8 cellular contexts compared by ENCODE assay signal in genomic region chr14:67526676-67527459, GRCh38. TPM values are rescaled to one million over a fixed set of nuclear protein-coding genes. Genes with fewer than 3 reads are reported as not detected.
DNase-seq lines count a peak whose midpoint lies in the region; ATAC-seq and TF ChIP-seq lines count a peak whose summit lies in the region.

No MANE protein-coding gene starts in this region.

- H3K4me3 ChIP-seq in HEK293 (ENCODE audit: low read depth, low read length), result no peak overlapping the region
- H3K4me3 ChIP-seq in effector memory CD4-positive, alpha-beta T cell (ENCODE audit: insufficient read depth, low read depth, low read length, poor library complexity, severe bottlenecking), result no peak overlapping the region

- H3K4me1 ChIP-seq in HEK293 (ENCODE audit: control insufficient read depth, insufficient read depth, low read length), result peaks cover 6% of the 10 kb centered on the region
- no peaks in the 10 kb centered on the region for H3K4me1 ChIP-seq in effector memory CD4-positive, alpha-beta T cell (ENCODE audit: control insufficient read depth, insufficient read depth, low read length, poor library complexity, severe bottlenecking)

- TF ChIP-seq CTCF in HEK293 (tag by site-specific recombination; IDR thresholded peaks at IDR 0.05) (peak; percentile 70), osteocyte (IDR thresholded peaks at IDR 0.05) (peak; percentile 80)

- CTCF ChIA-PET in HEK293 (lab: Yijun Ruan, JAX), result interaction anchor here (0.6 to 6.5 kb wide), 55 partner anchors 10 to 184 kb away, joined by 3 to 143 read pairs (median 4); partner anchors contain the start of genes ARG2, PIGH and RDH12

- no peaks in the 10 kb centered on the region for H3K36me3 ChIP-seq in HEK293 (ENCODE audit: control insufficient read depth in 2 of 2, insufficient read depth in 1 of 2, low read length in 2 of 2)
- H3K36me3 ChIP-seq in effector memory CD4-positive, alpha-beta T cell (ENCODE audit: control insufficient read depth, insufficient read depth, low read length), result no peaks in the 10 kb centered on the region

- H3K9me3 ChIP-seq in HEK293 (ENCODE audit: control insufficient read depth, insufficient read depth, low read depth, low read length), result no peaks in the 10 kb centered on the region
- no peaks in the 10 kb centered on the region for H3K9me3 ChIP-seq in effector memory CD4-positive, alpha-beta T cell (ENCODE audit: control insufficient read depth, low read length)

- H3K9me3 Mint-ChIP-seq in activated T-helper 17 cell treated with anti-CD3 and anti-CD28 coated beads, Interleukin-2, amount 50 U/mL, for 72 hours, result no peaks in the 10 kb centered on the region
- no peaks in the 10 kb centered on the region for H3K9me3 Mint-ChIP-seq in osteocyte (ENCODE audit: unreplicated experiment)

- peak; percentile 29 for DNase-seq in DMS114 treated with DMSO at 0.1 percent for 48 hours (lab: John Stamatoyannopoulos, UW; ENCODE audit: unreplicated experiment)
- DNase-seq in NCI-H524 treated with DMSO at 0.1 percent for 48 hours (lab: John Stamatoyannopoulos, UW), result peak; percentile 45
- peak; percentile 18 for DNase-seq in glomerular endothelial cell (ENCODE audit: extremely low read depth, low read depth, low spot score)
- no peak for DNase-seq in osteocyte (ENCODE audit: extremely low spot score, unreplicated experiment)
- no peak for DNase-seq in effector memory CD4-positive, alpha-beta T cell

- peaks cover 9% of the 10 kb centered on the region for H3K27me3 ChIP-seq in effector memory CD4-positive, alpha-beta T cell (replicated peaks; ENCODE audit: control insufficient read depth, insufficient read depth, low read length, poor library complexity, severe bottlenecking)

- H3K4me3 Mint-ChIP-seq in activated T-helper 17 cell treated with anti-CD3 and anti-CD28 coated beads, Interleukin-2, amount 50 U/mL, for 72 hours, result no peak overlapping the region
- no peak overlapping the region for H3K4me3 Mint-ChIP-seq in osteocyte (ENCODE audit: unreplicated experiment)

- H3K27ac Mint-ChIP-seq in activated T-helper 17 cell treated with anti-CD3 and anti-CD28 coated beads, Interleukin-2, amount 50 U/mL, for 72 hours, result no peak overlapping the region
- no peak overlapping the region for H3K27ac Mint-ChIP-seq in osteocyte (ENCODE audit: unreplicated experiment)

- peak; percentile 83 for ATAC-seq in activated T-helper 17 cell treated with anti-CD3 and anti-CD28 coated beads, Interleukin-2, amount 50 U/mL, for 72 hours (replicated peaks)
- ATAC-seq in GM21619 (IDR thresholded peaks at IDR 0.05; ENCODE audit: unreplicated experiment), result no peak

- no peaks in the 10 kb centered on the region for H3K4me1 Mint-ChIP-seq in activated T-helper 17 cell treated with anti-CD3 and anti-CD28 coated beads, Interleukin-2, amount 50 U/mL, for 72 hours
- no peaks in the 10 kb centered on the region for H3K4me1 Mint-ChIP-seq in osteocyte (ENCODE audit: unreplicated experiment)

- no peaks in the 10 kb centered on the region for H3K36me3 Mint-ChIP-seq in activated T-helper 17 cell treated with anti-CD3 and anti-CD28 coated beads, Interleukin-2, amount 50 U/mL, for 72 hours (ENCODE audit: low read depth)
- H3K36me3 Mint-ChIP-seq in osteocyte (ENCODE audit: unreplicated experiment), result no peaks in the 10 kb centered on the region

- H3K27me3 Mint-ChIP-seq in activated T-helper 17 cell treated with anti-CD3 and anti-CD28 coated beads, Interleukin-2, amount 50 U/mL, for 72 hours, result peaks cover 24% of the 10 kb centered on the region
- H3K27me3 Mint-ChIP-seq in osteocyte (ENCODE audit: unreplicated experiment), result peaks cover 61% of the 10 kb centered on the region

- POLR2A ChIA-PET in HEK293 (lab: Yijun Ruan, JAX), result interaction anchor here (0.7 to 1.6 kb wide), 3 partner anchors 44 to 169 kb away, joined by 3 to 5 read pairs (median 3); partner anchors contain the start of gene RDH11

- no peak overlapping the region for H3K27ac ChIP-seq in HEK293 (ENCODE audit: extremely low read depth, low read depth, low read length)
- no peak overlapping the region for H3K27ac ChIP-seq in effector memory CD4-positive, alpha-beta T cell (ENCODE audit: insufficient read depth, low read length, poor library complexity, severe bottlenecking)

TF ChIP-seq in HEK293, 187 proteins besides CTCF, POLR2A, EP300 and RAD21:
- peak; percentile 81 for TF ChIP-seq ZNF654 (tag by site-specific recombination; IDR thresholded peaks at IDR 0.05; ENCODE audit: low read depth)
- TF ChIP-seq KLF16 (tag by site-specific recombination; IDR thresholded peaks at IDR 0.05), result no peak
- TF ChIP-seq KLF9 (tag by site-specific recombination; IDR thresholded peaks at IDR 0.05; ENCODE audit: low read depth), result no peak
- TF ChIP-seq, protein P1, sequence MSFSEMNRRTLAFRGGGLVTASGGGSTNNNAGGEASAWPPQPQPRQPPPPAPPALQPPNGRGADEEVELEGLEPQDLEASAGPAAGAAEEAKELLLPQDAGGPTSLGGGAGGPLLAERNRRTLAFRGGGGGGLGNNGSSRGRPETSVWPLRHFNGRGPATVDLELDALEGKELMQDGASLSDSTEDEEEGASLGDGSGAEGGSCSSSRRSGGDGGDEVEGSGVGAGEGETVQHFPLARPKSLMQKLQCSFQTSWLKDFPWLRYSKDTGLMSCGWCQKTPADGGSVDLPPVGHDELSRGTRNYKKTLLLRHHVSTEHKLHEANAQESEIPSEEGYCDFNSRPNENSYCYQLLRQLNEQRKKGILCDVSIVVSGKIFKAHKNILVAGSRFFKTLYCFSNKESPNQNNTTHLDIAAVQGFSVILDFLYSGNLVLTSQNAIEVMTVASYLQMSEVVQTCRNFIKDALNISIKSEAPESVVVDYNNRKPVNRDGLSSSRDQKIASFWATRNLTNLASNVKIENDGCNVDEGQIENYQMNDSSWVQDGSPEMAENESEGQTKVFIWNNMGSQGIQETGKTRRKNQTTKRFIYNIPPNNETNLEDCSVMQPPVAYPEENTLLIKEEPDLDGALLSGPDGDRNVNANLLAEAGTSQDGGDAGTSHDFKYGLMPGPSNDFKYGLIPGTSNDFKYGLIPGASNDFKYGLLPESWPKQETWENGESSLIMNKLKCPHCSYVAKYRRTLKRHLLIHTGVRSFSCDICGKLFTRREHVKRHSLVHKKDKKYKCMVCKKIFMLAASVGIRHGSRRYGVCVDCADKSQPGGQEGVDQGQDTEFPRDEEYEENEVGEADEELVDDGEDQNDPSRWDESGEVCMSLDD (tag by site-specific recombination; IDR thresholded peaks at IDR 0.05), result no peak
- TF ChIP-seq ZSCAN16 (tag by site-specific recombination; IDR thresholded peaks at IDR 0.05), result no peak
- TF ChIP-seq, protein P2, sequence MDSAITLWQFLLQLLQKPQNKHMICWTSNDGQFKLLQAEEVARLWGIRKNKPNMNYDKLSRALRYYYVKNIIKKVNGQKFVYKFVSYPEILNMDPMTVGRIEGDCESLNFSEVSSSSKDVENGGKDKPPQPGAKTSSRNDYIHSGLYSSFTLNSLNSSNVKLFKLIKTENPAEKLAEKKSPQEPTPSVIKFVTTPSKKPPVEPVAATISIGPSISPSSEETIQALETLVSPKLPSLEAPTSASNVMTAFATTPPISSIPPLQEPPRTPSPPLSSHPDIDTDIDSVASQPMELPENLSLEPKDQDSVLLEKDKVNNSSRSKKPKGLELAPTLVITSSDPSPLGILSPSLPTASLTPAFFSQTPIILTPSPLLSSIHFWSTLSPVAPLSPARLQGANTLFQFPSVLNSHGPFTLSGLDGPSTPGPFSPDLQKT (IDR thresholded peaks at IDR 0.05; ENCODE audit: borderline replicate concordance, low read depth, low read length), result no peak
- TF ChIP-seq ZNF600 (tag by site-specific recombination; IDR thresholded peaks at IDR 0.05), result 0 out of 2 replicates have a peak, but pooled peaks have one; percentile 31
- no peak for TF ChIP-seq ZNF560 (tag by site-specific recombination; IDR thresholded peaks at IDR 0.05; ENCODE audit: borderline replicate concordance)
- no peak for TF ChIP-seq ZNF510 (tag by site-specific recombination; IDR thresholded peaks at IDR 0.05; ENCODE audit: insufficient replicate concordance)
- no peak for TF ChIP-seq ZFP37 (tag by site-specific recombination; IDR thresholded peaks at IDR 0.05)
- TF ChIP-seq ZNF76 (tag by site-specific recombination; IDR thresholded peaks at IDR 0.05; ENCODE audit: borderline replicate concordance, low read depth), result no peak
- TF ChIP-seq ZNF10 (tag by site-specific recombination; IDR thresholded peaks at IDR 0.05), result no peak
- no peak for TF ChIP-seq ZXDB (tag by site-specific recombination; IDR thresholded peaks at IDR 0.05)
- no peak for TF ChIP-seq WT1 (tag by site-specific recombination; IDR thresholded peaks at IDR 0.05)
- TF ChIP-seq, protein P3, sequence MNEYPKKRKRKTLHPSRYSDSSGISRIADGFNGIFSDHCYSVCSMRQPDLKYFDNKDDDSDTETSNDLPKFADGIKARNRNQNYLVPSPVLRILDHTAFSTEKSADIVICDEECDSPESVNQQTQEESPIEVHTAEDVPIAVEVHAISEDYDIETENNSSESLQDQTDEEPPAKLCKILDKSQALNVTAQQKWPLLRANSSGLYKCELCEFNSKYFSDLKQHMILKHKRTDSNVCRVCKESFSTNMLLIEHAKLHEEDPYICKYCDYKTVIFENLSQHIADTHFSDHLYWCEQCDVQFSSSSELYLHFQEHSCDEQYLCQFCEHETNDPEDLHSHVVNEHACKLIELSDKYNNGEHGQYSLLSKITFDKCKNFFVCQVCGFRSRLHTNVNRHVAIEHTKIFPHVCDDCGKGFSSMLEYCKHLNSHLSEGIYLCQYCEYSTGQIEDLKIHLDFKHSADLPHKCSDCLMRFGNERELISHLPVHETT (tag by site-specific recombination; IDR thresholded peaks at IDR 0.05), result no peak
- TF ChIP-seq ZNF670 (tag by site-specific recombination; IDR thresholded peaks at IDR 0.05; ENCODE audit: low read depth), result no peak
- 0 out of 2 replicates have a peak, but pooled peaks have one; percentile 16 for TF ChIP-seq ZNF660 (tag by site-specific recombination; IDR thresholded peaks at IDR 0.05)
- TF ChIP-seq ZNF239 (tag by site-specific recombination; IDR thresholded peaks at IDR 0.05), result no peak
- no peak for TF ChIP-seq SCRT2 (tag by site-specific recombination; IDR thresholded peaks at IDR 0.05)
- 0 out of 2 replicates have a peak, but pooled peaks have one; percentile 24 for TF ChIP-seq ZNF585B (tag by site-specific recombination; IDR thresholded peaks at IDR 0.05)

RNA-seq across cellular contexts. Expression of gene PLEKHH1, which starts 6.2 kb away (rescaled TPM):
- 1 to 10 TPM in 1 of 2 donors, under 1 TPM in 1; 0.17 to 4.9 TPM for total RNA-seq in activated T-helper 17 cell treated with anti-CD3 and anti-CD28 coated beads, Interleukin-2, amount 50 U/mL, for 72 hours
- total RNA-seq in glomerular endothelial cell (0.93 and 1.8 TPM in 2 replicates), osteocyte (0.50 and 1.0 TPM in 2 replicates)

RNA-seq across cellular contexts. Expression of gene TMEM229B, which starts 38.3 kb away (rescaled TPM):
- total RNA-seq in activated T-helper 17 cell treated with anti-CD3 and anti-CD28 coated beads, Interleukin-2, amount 50 U/mL, for 72 hours, result under 1 TPM; 0.71 to 0.84 TPM
- total RNA-seq in glomerular endothelial cell (1.6 and 2.9 TPM in 2 replicates), osteocyte (0.37 and 0.51 TPM in 2 replicates)

Comparison
In these comparisons a context has a peak if more than half of its experiments do, and no peak if none do; other contexts are left out.
1. DNase-seq: peak in DMS114 treated with DMSO at 0.1 percent for 48 hours (single experiment), NCI-H524 treated with DMSO at 0.1 percent for 48 hours (single experiment) and glomerular endothelial cell (single experiment); none in osteocyte (single experiment) and effector memory CD4-positive, alpha-beta T cell (0 of 3).